21 cellular contexts compared by ENCODE assay signal in the genomic region with DNA sequence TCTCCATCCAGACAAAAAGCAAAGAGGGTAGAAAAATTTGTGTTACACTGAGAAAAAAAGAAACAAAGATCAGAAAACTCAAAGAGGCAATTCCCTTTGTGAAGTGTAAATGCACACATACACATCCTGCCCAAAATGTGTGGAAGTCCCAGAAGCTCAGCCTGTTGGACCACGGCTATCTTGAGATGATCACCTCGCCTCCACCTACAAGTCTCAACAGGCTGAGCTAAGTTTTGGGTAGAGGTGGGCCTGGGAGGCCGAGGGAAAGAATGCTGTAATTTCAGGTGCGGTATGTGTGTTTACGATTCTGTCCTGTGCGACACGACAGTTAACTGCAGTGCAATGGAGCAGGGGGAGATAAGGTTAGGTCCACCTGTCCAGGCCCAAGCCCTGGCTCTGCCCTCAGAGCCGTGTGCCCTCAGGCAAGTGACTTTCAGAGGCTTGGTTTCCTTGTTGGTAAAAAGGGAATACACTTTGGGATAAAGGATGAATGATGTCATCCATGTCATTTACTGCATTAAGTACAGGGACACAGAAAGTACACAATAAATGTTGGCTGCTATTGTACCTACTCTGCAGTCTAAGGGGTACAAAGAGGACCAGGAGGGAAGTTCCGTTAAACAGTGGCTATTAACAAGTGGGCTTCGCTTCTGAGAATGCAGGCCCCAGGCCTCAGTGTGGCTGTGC.
DNase-seq lines count a peak whose midpoint lies in the region; ATAC-seq, FAIRE-seq and TF ChIP-seq lines count a peak whose summit lies in the region.
"Had no signal": no experiment of that assay in that cellular context is flagged by ENCODE, and none has a peak within 500 bp of the region (broad histone marks: within the 10 kb centered on the region; RNA-seq: fewer than 3 reads in every experiment).

No MANE protein-coding gene starts in this region.

- H3K4me1 Mint-ChIP-seq in activated T-cell treated with anti-CD3 and anti-CD28 coated beads, Interleukin-2, amount 50 U/mL, for 72 hours (ENCODE audit: low read depth) = peaks cover 17% of the 10 kb centered on the region
- H3K4me1 Mint-ChIP-seq in activated T-helper 17 cell treated with anti-CD3 and anti-CD28 coated beads, Interleukin-2, amount 50 U/mL, for 72 hours = no peaks in the 10 kb centered on the region
- H3K4me1 Mint-ChIP-seq in stimulated activated naive CD8-positive, alpha-beta T cell treated with anti-CD3 and anti-CD28 coated beads, Interleukin-15, amount 100 ng/mL, for 72 hours = peaks cover 56% of the 10 kb centered on the region

- no peak for DNase-seq in activated T-cell treated with anti-CD3 and anti-CD28 coated beads, Interleukin-2, amount 50 U/mL, for 72 hours
- no peak for DNase-seq in activated T-cell treated with anti-CD3 and anti-CD28 coated beads, Interleukin-2, amount 50 U/mL, for 48 hours
- DNase-seq in keratinocyte (ENCODE audit: low read depth, low spot score) (no peak), DMS79 (lab: John Stamatoyannopoulos, UW) (no peak), Peyer's patch (no peak), germinal center (ENCODE audit: low spot score) (no peak)
- no peak for DNase-seq in stimulated activated naive CD8-positive, alpha-beta T cell treated with anti-CD3 and anti-CD28 coated beads, Interleukin-15, amount 100 ng/mL, for 72 hours
- DNase-seq: activated T-cell treated with anti-CD3 and anti-CD28 coated beads, Interleukin-2, amount 50 U/mL, for 1 hour; C1 segment of cervical spinal cord; KBM-7; naive thymus-derived CD4-positive, alpha-beta T cell; NCI-H510A treated with DMSO at 0.1 percent for 48 hours; SHP77 treated with DMSO at 0.1 percent for 48 hours; stimulated activated CD4-positive, alpha-beta T cell treated with anti-CD3 and anti-CD28 coated beads, Interleukin-4, amount 100 ng/mL, for 24 hours; T-helper 1 cell; WERI-Rb-1 had no signal

- H3K4me2 ChIP-seq in keratinocyte (ENCODE audit: control insufficient read depth, extremely low read depth, insufficient read depth, low read depth, low read length) = peak overlapping the region; percentile 63

- H3K9me1 ChIP-seq in keratinocyte (ENCODE audit: control insufficient read depth, extremely low read depth, insufficient read depth, low read length) = peaks cover 4% of the 10 kb centered on the region

- peak overlapping the region; percentile 5 for H3K9ac ChIP-seq in keratinocyte (ENCODE audit: control insufficient read depth, extremely low read depth, insufficient read depth, low read length)

- peak overlapping the region; percentile 60 for H3K27ac Mint-ChIP-seq in activated T-cell treated with anti-CD3 and anti-CD28 coated beads, Interleukin-2, amount 50 U/mL, for 72 hours
- peak overlapping the region; percentile 59 for H3K27ac Mint-ChIP-seq in activated T-helper 17 cell treated with anti-CD3 and anti-CD28 coated beads, Interleukin-2, amount 50 U/mL, for 72 hours
- H3K27ac Mint-ChIP-seq in stimulated activated naive CD8-positive, alpha-beta T cell treated with anti-CD3 and anti-CD28 coated beads, Interleukin-15, amount 100 ng/mL, for 72 hours = peak overlapping the region in 1 of 2 donors; percentile 72
- H3K27ac Mint-ChIP-seq: activated CD4-positive, alpha-beta memory T cell treated with anti-CD3 and anti-CD28 coated beads for 36 hours; naive thymus-derived CD4-positive, alpha-beta T cell had no signal

- H3K27ac ChIP-seq in keratinocyte (ENCODE audit: control insufficient read depth, insufficient read depth, low read length) (peak overlapping the region; percentile 69), Peyer's patch (no peak overlapping the region)
- H3K27ac ChIP-seq: WERI-Rb-1 had no signal

- no peaks in the 10 kb centered on the region for H3K9me3 ChIP-seq in keratinocyte (ENCODE audit: control insufficient read depth, low read depth, low read length)
- H3K9me3 ChIP-seq in Peyer's patch = no peaks in the 10 kb centered on the region

- H3K9me3 Mint-ChIP-seq in activated T-cell treated with anti-CD3 and anti-CD28 coated beads, Interleukin-2, amount 50 U/mL, for 72 hours = no peaks in the 10 kb centered on the region
- H3K9me3 Mint-ChIP-seq in activated T-helper 17 cell treated with anti-CD3 and anti-CD28 coated beads, Interleukin-2, amount 50 U/mL, for 72 hours = no peaks in the 10 kb centered on the region
- H3K9me3 Mint-ChIP-seq in stimulated activated naive CD8-positive, alpha-beta T cell treated with anti-CD3 and anti-CD28 coated beads, Interleukin-15, amount 100 ng/mL, for 72 hours = no peaks in the 10 kb centered on the region
- H3K9me3 Mint-ChIP-seq: activated CD4-positive, alpha-beta memory T cell treated with anti-CD3 and anti-CD28 coated beads for 36 hours; activated naive CD4-positive, alpha-beta T cell treated with anti-CD3 and anti-CD28 coated beads, Interleukin-2, amount 50 U/mL, for 72 hours; naive thymus-derived CD4-positive, alpha-beta T cell had no signal

- dilution Hi-C loops in keratinocyte (cut with MboI; ENCODE audit: extremely low pct_ligation_motif_present, low sequenced_read_pairs) = no loop called here

- no peaks in the 10 kb centered on the region for H3K36me3 Mint-ChIP-seq in activated T-cell treated with anti-CD3 and anti-CD28 coated beads, Interleukin-2, amount 50 U/mL, for 72 hours (ENCODE audit: insufficient read depth in 2 of 2)
- no peaks in the 10 kb centered on the region for H3K36me3 Mint-ChIP-seq in activated T-helper 17 cell treated with anti-CD3 and anti-CD28 coated beads, Interleukin-2, amount 50 U/mL, for 72 hours (ENCODE audit: low read depth)
- H3K36me3 Mint-ChIP-seq: activated CD4-positive, alpha-beta memory T cell treated with anti-CD3 and anti-CD28 coated beads for 36 hours; activated naive CD4-positive, alpha-beta T cell treated with anti-CD3 and anti-CD28 coated beads, Interleukin-2, amount 50 U/mL, for 72 hours; naive thymus-derived CD4-positive, alpha-beta T cell had no signal

- no peak overlapping the region for H3K4me3 ChIP-seq in keratinocyte (ENCODE audit: control insufficient read depth in 2 of 3, extremely low read depth in 1 of 3, insufficient read depth in 2 of 3, low read depth in 1 of 3, low read length in 3 of 3)
- no peak overlapping the region for H3K4me3 ChIP-seq in Peyer's patch

- no peaks in the 10 kb centered on the region for H3K27me3 Mint-ChIP-seq in activated T-cell treated with anti-CD3 and anti-CD28 coated beads, Interleukin-2, amount 50 U/mL, for 72 hours (ENCODE audit: low read depth)
- H3K27me3 Mint-ChIP-seq in activated T-helper 17 cell treated with anti-CD3 and anti-CD28 coated beads, Interleukin-2, amount 50 U/mL, for 72 hours = no peaks in the 10 kb centered on the region
- peaks cover 6% of the 10 kb centered on the region for H3K27me3 Mint-ChIP-seq in stimulated activated naive CD8-positive, alpha-beta T cell treated with anti-CD3 and anti-CD28 coated beads, Interleukin-15, amount 100 ng/mL, for 72 hours

- no peak for TF ChIP-seq CTCF in keratinocyte (optimal IDR thresholded peaks at IDR 0.05 in 1 of 3, IDR thresholded peaks at IDR 0.05 in 1 of 3, conservative IDR thresholded peaks at IDR 0.05 in 1 of 3; ENCODE audit: extremely low read depth in 1 of 3, insufficient read depth in 2 of 3, low read length in 3 of 3)
- no peak for TF ChIP-seq CTCF in Peyer's patch (IDR thresholded peaks at IDR 0.05)

- no peak overlapping the region for H3K4me3 Mint-ChIP-seq in activated T-cell treated with anti-CD3 and anti-CD28 coated beads, Interleukin-2, amount 50 U/mL, for 72 hours
- H3K4me3 Mint-ChIP-seq in activated T-helper 17 cell treated with anti-CD3 and anti-CD28 coated beads, Interleukin-2, amount 50 U/mL, for 72 hours = no peak overlapping the region
- peak overlapping the region; percentile 19 to 52 for H3K4me3 Mint-ChIP-seq in stimulated activated naive CD8-positive, alpha-beta T cell treated with anti-CD3 and anti-CD28 coated beads, Interleukin-15, amount 100 ng/mL, for 72 hours
- H3K4me3 Mint-ChIP-seq: activated CD4-positive, alpha-beta memory T cell treated with anti-CD3 and anti-CD28 coated beads for 36 hours; naive thymus-derived CD4-positive, alpha-beta T cell had no signal

- no peak for FAIRE-seq in keratinocyte (lab: Jason Lieb, UNC)
- FAIRE-seq: colon, GM12891 had no signal

- no peak for TF ChIP-seq POLR2A in Peyer's patch (IDR thresholded peaks at IDR 0.05)

- H3K4me1 ChIP-seq in keratinocyte (ENCODE audit: control insufficient read depth, extremely low read depth, insufficient read depth, low read length) (peaks cover 36% of the 10 kb centered on the region), Peyer's patch (peaks cover 0 to 11% (median 0%) of the 10 kb centered on the region in 4 donors)

- H3K79me2 ChIP-seq in keratinocyte (ENCODE audit: control insufficient read depth, insufficient read depth, low read length) = peaks cover 10% of the 10 kb centered on the region

- no peaks in the 10 kb centered on the region for H4K20me1 ChIP-seq in keratinocyte (ENCODE audit: control insufficient read depth, extremely low read depth, insufficient read depth, low read length)

- no peak overlapping the region for H2AFZ ChIP-seq in keratinocyte (ENCODE audit: control insufficient read depth, low read length)

- ATAC-seq in activated T-cell treated with anti-CD3 and anti-CD28 coated beads, Interleukin-2, amount 50 U/mL, for 72 hours (replicated peaks in 1 of 2) = no peak
- ATAC-seq in activated T-helper 17 cell treated with anti-CD3 and anti-CD28 coated beads, Interleukin-2, amount 50 U/mL, for 72 hours (replicated peaks) = no peak
- peak; percentile 16 for ATAC-seq in stimulated activated naive CD8-positive, alpha-beta T cell treated with anti-CD3 and anti-CD28 coated beads, Interleukin-15, amount 100 ng/mL, for 72 hours

- H3K27me3 ChIP-seq in keratinocyte (ENCODE audit: control insufficient read depth, extremely low read depth, insufficient read depth, low read length) (no peaks in the 10 kb centered on the region), Peyer's patch (no peaks in the 10 kb centered on the region)

- H3K36me3 ChIP-seq in keratinocyte (ENCODE audit: control insufficient read depth in 2 of 2, extremely low read depth in 1 of 2, insufficient read depth in 2 of 2, low read length in 2 of 2) = peaks cover 9 to 38% of the 10 kb centered on the region in 2 experiments
- no peaks in the 10 kb centered on the region for H3K36me3 ChIP-seq in Peyer's patch
- H3K36me3 ChIP-seq: WERI-Rb-1 had no signal

Comparison
In these comparisons a context has a peak if more than half of its experiments do, and no peak if none do; other contexts are left out.
1. H3K4me3 Mint-ChIP-seq: peak in stimulated activated naive CD8-positive, alpha-beta T cell treated with anti-CD3 and anti-CD28 coated beads, Interleukin-15, amount 100 ng/mL, for 72 hours (2 of 2); none in activated T-cell treated with anti-CD3 and anti-CD28 coated beads, Interleukin-2, amount 50 U/mL, for 72 hours (0 of 2) and activated T-helper 17 cell treated with anti-CD3 and anti-CD28 coated beads, Interleukin-2, amount 50 U/mL, for 72 hours (single experiment).